8 cellular contexts compared by ENCODE assay signal in the genomic region with DNA sequence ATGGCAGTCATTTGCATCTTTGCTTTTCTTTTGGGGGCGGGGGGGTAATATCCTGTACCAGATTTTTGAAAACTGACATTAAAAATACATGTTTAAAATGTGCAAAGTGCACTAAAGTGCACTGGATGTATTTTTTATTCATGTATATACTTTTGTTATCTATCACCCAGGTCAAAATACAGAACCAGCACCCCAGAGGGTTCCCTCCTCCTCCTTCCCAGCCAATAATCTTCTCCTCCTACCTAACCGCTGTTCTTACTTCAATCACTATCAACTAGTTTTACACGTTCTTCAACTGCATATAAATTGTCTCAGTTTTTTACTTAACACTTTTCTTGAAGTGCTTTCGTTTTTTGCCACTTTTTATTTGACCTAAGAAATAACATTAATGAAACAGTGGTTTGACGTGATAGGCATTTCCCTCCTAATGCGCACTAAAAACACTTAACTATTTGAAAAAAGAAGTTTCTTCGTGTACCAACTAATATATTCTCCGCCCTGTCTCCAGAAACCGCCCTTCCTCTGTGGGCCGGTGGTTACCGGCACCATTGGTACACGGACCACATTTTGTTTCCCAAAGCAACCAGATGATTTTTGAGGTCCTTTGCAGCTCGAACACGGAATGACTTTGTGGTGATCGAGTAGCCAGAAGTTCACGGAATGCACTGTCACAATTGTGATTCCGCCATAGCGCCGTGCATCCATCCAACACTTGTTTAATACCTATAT. TPM values are rescaled to one million over a fixed set of nuclear protein-coding genes. Genes with fewer than 3 reads are reported as not detected.
A peak's percentile ranks its signal among the peaks of the same experiment; 100 is the strongest.
DNase-seq lines count a peak whose midpoint lies in the region; ATAC-seq and TF ChIP-seq lines count a peak whose summit lies in the region.

No MANE protein-coding gene starts in this region.

- H3K9ac ChIP-seq in colonic mucosa (ENCODE audit: low read depth in 2 of 2, low read length in 2 of 2) (peak overlapping the region; percentile 76 to 78), muscle layer of colon (ENCODE audit: low read length) (no peak overlapping the region)

- H3K27me3 ChIP-seq in colonic mucosa: no peaks in the 10 kb centered on the region
- H3K27me3 ChIP-seq in muscle layer of colon (ENCODE audit: control insufficient read depth in 1 of 2, insufficient read depth in 2 of 2, low read length in 2 of 2): no peaks in the 10 kb centered on the region
- H3K27me3 ChIP-seq in thoracic aorta (replicated peaks; ENCODE audit: insufficient read depth): no peaks in the 10 kb centered on the region

- TF ChIP-seq CTCF in colonic mucosa (IDR thresholded peaks at IDR 0.05): no peak
- no peak for TF ChIP-seq CTCF in thoracic aorta (IDR thresholded peaks at IDR 0.05)

- H3K9me3 ChIP-seq in colonic mucosa (no peaks in the 10 kb centered on the region), muscle layer of colon (ENCODE audit: low read length) (no peaks in the 10 kb centered on the region), thoracic aorta (no peaks in the 10 kb centered on the region)

- H3K27ac ChIP-seq in colonic mucosa (peak overlapping the region; percentile 94), muscle layer of colon (ENCODE audit: low read depth, low read length) (peak overlapping the region; percentile 45), thoracic aorta (peak overlapping the region; percentile 49 to 57)

- H3K36me3 ChIP-seq in colonic mucosa (no peaks in the 10 kb centered on the region), muscle layer of colon (ENCODE audit: insufficient read depth, low read length) (no peaks in the 10 kb centered on the region), thoracic aorta (no peaks in the 10 kb centered on the region)

- no peak for ATAC-seq in thoracic aorta (ENCODE audit: insufficient number of reproducible peaks, low FRiP score, low read depth)

- no peaks in the 10 kb centered on the region for H3K4me1 ChIP-seq in colonic mucosa
- peaks cover 20% of the 10 kb centered on the region for H3K4me1 ChIP-seq in muscle layer of colon (ENCODE audit: insufficient read depth, low read length)
- peaks cover 10 to 16% of the 10 kb centered on the region in 2 donors for H3K4me1 ChIP-seq in thoracic aorta (ENCODE audit: control insufficient read depth in 1 of 2, low read depth in 2 of 2)

- H3K4me3 ChIP-seq in colonic mucosa (peak overlapping the region; percentile 78), muscle layer of colon (ENCODE audit: low read depth in 1 of 2, low read length in 2 of 2) (peak overlapping the region; percentile 24 to 90), thoracic aorta (peak overlapping the region; percentile 94)

- DNase-seq in NCI-H748 (lab: John Stamatoyannopoulos, UW; ENCODE audit: unreplicated experiment) (peak; percentile 30), NCI-H748 treated with DMSO at 0.1 percent for 48 hours (lab: John Stamatoyannopoulos, UW) (no peak), T-helper 2 cell (peak in 4 of 5 experiments; percentile 20 to 89 (median 38)), colonic mucosa (peak; percentile 57), thoracic aorta (ENCODE audit: low spot score) (no peak), epidermal melanocyte (ENCODE audit: insufficient read length, low spot score) (no peak), cerebellar nuclear complex (lab: John Stamatoyannopoulos, UW) (no peak)

- intact Hi-C loops in colonic mucosa (cut with DNase I): no loop called here

RNA-seq across cellular contexts. Expression of a gene that starts 0.8 kb away (rescaled TPM):
- total RNA-seq in colonic mucosa (100 to 1,000 TPM in 1 of 2 donors, 10 to 100 TPM in 1; 87.3 to 106 TPM), thoracic aorta (100 to 1,000 TPM; 228 to 273 TPM)

Comparison
In these comparisons a context has a peak if more than half of its experiments do, and no peak if none do; other contexts are left out.
1. DNase-seq: peak in NCI-H748 (single experiment), T-helper 2 cell (4 of 5) and colonic mucosa (single experiment); none in NCI-H748 treated with DMSO at 0.1 percent for 48 hours (single experiment), thoracic aorta (single experiment), epidermal melanocyte (single experiment) and cerebellar nuclear complex (0 of 2).
2. Peak in every context shown above with its lines, with median percentiles within 50 percentile points of each other: H3K27ac ChIP-seq and H3K4me3 ChIP-seq.